In the genomic region with DNA sequence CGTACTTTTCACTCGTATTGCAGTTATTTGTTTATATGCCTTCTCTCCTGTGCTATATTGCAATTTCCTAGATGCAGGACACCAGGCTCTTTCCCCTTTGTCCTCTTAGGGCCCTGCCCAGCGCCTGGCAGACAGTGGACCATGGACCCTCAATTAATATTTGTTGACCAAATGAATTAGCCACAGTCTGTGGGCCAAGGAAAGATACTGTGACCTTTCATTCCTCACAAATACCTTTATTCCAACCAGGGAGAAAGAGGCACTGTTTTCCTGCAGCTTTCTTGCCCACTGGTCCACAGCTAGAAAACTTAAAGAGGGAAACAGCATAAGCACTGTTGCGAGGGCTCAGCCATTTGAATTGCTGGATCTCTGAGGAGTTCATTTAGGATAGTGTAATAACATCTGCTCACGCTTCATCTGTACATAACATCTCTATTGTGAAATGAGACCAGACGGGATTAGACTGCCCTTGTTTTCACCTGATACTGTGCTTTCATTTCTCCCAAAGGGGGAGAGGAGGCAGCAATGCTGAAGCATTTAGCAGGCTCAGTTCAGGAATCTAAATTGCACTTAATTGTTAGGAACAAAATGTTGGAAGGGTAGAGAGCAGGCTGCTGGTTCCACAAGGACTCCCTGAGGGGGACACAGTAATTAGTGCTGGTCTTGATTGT, we compare ENCODE assay signal across 10 cellular contexts. TPM values are rescaled to one million over a fixed set of nuclear protein-coding genes. Genes with fewer than 3 reads are reported as not detected.
DNase-seq lines count a peak whose midpoint lies in the region; ATAC-seq, FAIRE-seq and TF ChIP-seq lines count a peak whose summit lies in the region.
"Had no signal": no experiment of that assay in that cellular context is flagged by ENCODE, and none has a peak within 500 bp of the region (broad histone marks: within the 10 kb centered on the region; RNA-seq: fewer than 3 reads in every experiment).

No MANE protein-coding gene starts in this region.

- peak; percentile 48 for DNase-seq in SK-N-SH
- DNase-seq in K562 (ENCODE audit: extremely low read depth in 1 of 4, low spot score in 3 of 4), result no peak
- peak; percentile 41 for DNase-seq in medulla oblongata (ENCODE audit: extremely low spot score)
- DNase-seq in upper lobe of right lung, result no peak
- no peak for DNase-seq in activated CD8-positive, alpha-beta memory T cell treated with anti-CD3 and anti-CD28 coated beads, Interleukin-2, amount 50 U/mL, for 4 hours
- DNase-seq in activated CD4-positive, CD25-positive, alpha-beta regulatory T cell treated with anti-CD3 and anti-CD28 coated beads, Interleukin-2, amount 50 U/mL, for 72 hours, result no peak
- DNase-seq: activated naive CD4-positive, alpha-beta T cell treated with anti-CD3 and anti-CD28 coated beads, Interleukin-2, amount 50 U/mL, for 16 hours; sigmoid colon had no signal

- peaks cover 15% of the 10 kb centered on the region for H3F3A ChIP-seq in SK-N-SH (replicated peaks; ENCODE audit: insufficient read depth)

- H3K4me2 ChIP-seq in SK-N-SH (peak overlapping the region; percentile 59; the same call in 1 of the 2 replicates), K562 (ENCODE audit: insufficient read depth, low read length) (no peak overlapping the region)

- no peaks in the 10 kb centered on the region for H3K9me2 ChIP-seq in SK-N-SH

- POLR2A ChIA-PET in SK-N-SH (lab: Yijun Ruan, JAX) (no interaction called here), K562 (lab: Yijun Ruan, JAX) (interaction anchor here (0.8 kb wide), 1 partner anchor 29 kb away, joined by 3 read pairs; no protein-coding TSS in a partner anchor)

- no peak overlapping the region for H3K9ac ChIP-seq in SK-N-SH
- no peak overlapping the region for H3K9ac ChIP-seq in K562 (ENCODE audit: insufficient read depth in 1 of 2, low read depth in 2 of 2, low read length in 2 of 2)

- H4K20me1 ChIP-seq in SK-N-SH (ENCODE audit: insufficient read depth) (no peaks in the 10 kb centered on the region), K562 (replicated peaks; ENCODE audit: control insufficient read depth, insufficient read depth, low read length) (no peaks in the 10 kb centered on the region)

- H3K36me3 ChIP-seq in SK-N-SH (replicated peaks in 1 of 2; ENCODE audit: control insufficient read depth in 1 of 2, insufficient read depth in 2 of 2, low read length in 1 of 2) (peaks cover 2 to 7% of the 10 kb centered on the region in 2 experiments), K562 (ENCODE audit: control insufficient read depth, insufficient read depth, low read length) (no peaks in the 10 kb centered on the region), upper lobe of right lung (no peaks in the 10 kb centered on the region)
- H3K36me3 ChIP-seq: sigmoid colon had no signal

- peaks cover 66% of the 10 kb centered on the region for H3K79me2 ChIP-seq in SK-N-SH (ENCODE audit: insufficient read depth)
- no peaks in the 10 kb centered on the region for H3K79me2 ChIP-seq in K562 (ENCODE audit: control insufficient read depth, insufficient read depth, low read length)

- no TSS peak for BruUV-seq in K562 (replicated peaks; lab: Mats Ljungman, UMichigan)

- H3K27ac ChIP-seq in SK-N-SH (ENCODE audit: low read depth in 2 of 2, low read length in 1 of 2), result peak overlapping the region; percentile 17 to 64; a peak in 3 of 4 replicates
- H3K27ac ChIP-seq in K562 (ENCODE audit: extremely low read depth, low read depth, low read length), result no peak overlapping the region
- peak overlapping the region; percentile 17 for H3K27ac ChIP-seq in upper lobe of right lung

- no peak for TF ChIP-seq EP300 in SK-N-SH (IDR thresholded peaks at IDR 0.05; ENCODE audit: borderline replicate concordance in 1 of 2, low read depth in 1 of 2, low read length in 1 of 2)
- TF ChIP-seq EP300 in K562 (IDR thresholded peaks at IDR 0.05; ENCODE audit: low read length), result no peak

- H2AFZ ChIP-seq in SK-N-SH (ENCODE audit: low read depth) (no peak overlapping the region), K562 (ENCODE audit: low read depth, low read length) (no peak overlapping the region)

- ATAC-seq in SK-N-SH treated with all-trans-retinoic acid at 6 μM for 48 hours (no peak), K562 (no peak), upper lobe of right lung (no peak), HG03460 (IDR thresholded peaks at IDR 0.05; ENCODE audit: unreplicated experiment) (no peak)

- FAIRE-seq in K562 (lab: Jason Lieb, UNC), result no peak

- in situ Hi-C loops in K562 (cut with MboI), result no loop called here

- no peak for TF ChIP-seq RAD21 in SK-N-SH (IDR thresholded peaks at IDR 0.05; ENCODE audit: low read length)
- no peak for TF ChIP-seq RAD21 in K562 (CRISPR knock-in tag; conservative IDR thresholded peaks at IDR 0.05 in 1 of 2, IDR thresholded peaks at IDR 0.05 in 1 of 2)

- intact Hi-C loops in K562 (cut with micrococcal nuclease) (no loop called here), upper lobe of right lung (cut with DNase I) (no loop called here)

- H3K4me3 ChIP-seq in SK-N-SH (ENCODE audit: low read depth in 2 of 2, low read length in 1 of 2) (peak overlapping the region in 1 of 2 experiments; percentile 49; a peak in 1 of 4 replicates), K562 (no peak overlapping the region), upper lobe of right lung (no peak overlapping the region)
- H3K4me3 ChIP-seq: sigmoid colon had no signal

- CTCF ChIA-PET in SK-N-SH (lab: Yijun Ruan, JAX) (interaction anchor here (0.9 to 3.4 kb wide), 6 partner anchors 10 to 284 kb away, joined by 4 to 11 read pairs (median 4); a partner anchor contains a TSS), K562 (lab: Yijun Ruan, JAX; ENCODE audit: low intra/inter-chr PET ratio) (no interaction called here)

- H3K27me3 ChIP-seq in SK-N-SH (ENCODE audit: insufficient read depth) (no peaks in the 10 kb centered on the region), K562 (ENCODE audit: control insufficient read depth in 2 of 2, insufficient read depth in 2 of 2, low read length in 2 of 2) (peaks cover 8 to 59% of the 10 kb centered on the region in 2 experiments; a peak in 4 of 5 replicates), upper lobe of right lung (no peaks in the 10 kb centered on the region)
- H3K27me3 ChIP-seq: sigmoid colon had no signal

- no peak for TF ChIP-seq CTCF in SK-N-SH (IDR thresholded peaks at IDR 0.05)
- no peak for TF ChIP-seq CTCF in K562 (IDR thresholded peaks at IDR 0.05 in 2 of 3, conservative IDR thresholded peaks at IDR 0.05 in 1 of 3; ENCODE audit: insufficient read depth in 2 of 3, low read depth in 1 of 3, low read length in 3 of 3)
- no peak for TF ChIP-seq CTCF in upper lobe of right lung (IDR thresholded peaks at IDR 0.05)

- 84% methylated on average over 6 of the region's 6 CpGs for WGBS in SK-N-SH (ENCODE audit: low lambda C conversion rate)
- 1% methylated on average over 6 of the region's 6 CpGs for WGBS in K562 (ENCODE audit: insufficient coverage, low coverage, missing lambda C conversion rate)

- H3K4me1 ChIP-seq in SK-N-SH (ENCODE audit: control insufficient read depth in 1 of 2, insufficient read depth in 2 of 2, low read depth in 1 of 2, low read length in 1 of 2) (peaks cover 13 to 43% of the 10 kb centered on the region in 2 experiments), K562 (replicated peaks in 1 of 2; ENCODE audit: control insufficient read depth in 2 of 2, insufficient read depth in 2 of 2, low read length in 2 of 2) (no peaks in the 10 kb centered on the region; a peak in 1 of 5 replicates), upper lobe of right lung (peaks cover 26% of the 10 kb centered on the region)

- H3K9me1 ChIP-seq in K562 (ENCODE audit: control insufficient read depth, insufficient read depth, low read length), result no peaks in the 10 kb centered on the region

- H3K9me3 ChIP-seq in SK-N-SH (peaks cover 2% of the 10 kb centered on the region; the same call in 1 of the 2 replicates), K562 (replicated peaks; ENCODE audit: control insufficient read depth, insufficient read depth, low read depth, low read length) (no peaks in the 10 kb centered on the region), upper lobe of right lung (no peaks in the 10 kb centered on the region)
- H3K9me3 ChIP-seq: sigmoid colon had no signal

- TF ChIP-seq POLR2A in K562 (conservative IDR thresholded peaks at IDR 0.05), result no peak

TF ChIP-seq in SK-N-SH, 30 proteins besides CTCF, POLR2A, EP300 and RAD21 (continues in another document):
- no peak for TF ChIP-seq SIN3A (IDR thresholded peaks at IDR 0.05; ENCODE audit: borderline replicate concordance, low read depth, low read length)

TF ChIP-seq in K562, 482 proteins besides CTCF, POLR2A, EP300 and RAD21 (continues in another document):
- TF ChIP-seq RBM22 (IDR thresholded peaks at IDR 0.05; ENCODE audit: low read depth, low read length, poor library complexity, severe bottlenecking) (no peak), MYNN (IDR thresholded peaks at IDR 0.05) (no peak), MYNN (CRISPR knock-in tag; IDR thresholded peaks at IDR 0.05) (no peak), ZNF668 (CRISPR knock-in tag; IDR thresholded peaks at IDR 0.05) (no peak), BDP1 (IDR thresholded peaks at IDR 0.05; ENCODE audit: insufficient read depth, insufficient read length) (no peak)

RNA-seq across cellular contexts. Expression of a gene that starts 46.7 kb away (rescaled TPM):
- 68.8 and 72.3 TPM in 2 replicates for polyA plus RNA-seq in SK-N-SH (2012; rRNA removed)
- 48.8 and 60.8 TPM in 2 replicates for polyA plus RNA-seq in SK-N-SH (2012; cell fraction: cytosol; rRNA removed)
- 141 and 170 TPM in 2 replicates for polyA plus RNA-seq in SK-N-SH (2012; cell fraction: nucleus; rRNA removed)
- total RNA-seq in K562 (2011; cell fraction: chromatin; rRNA removed; ENCODE audit: low replicate concordance), result not detected in 2 replicates
- under 0.01 TPM in 1 of 2 replicates, not detected in the other for total RNA-seq in K562 (2011; cell fraction: nucleolus; rRNA removed)
- total RNA-seq in K562 (2011; cell fraction: nucleoplasm; rRNA removed), result not detected in 2 replicates
- total RNA-seq in K562 (2014; rRNA removed), result not detected in 2 replicates
- not detected in 2 replicates for total RNA-seq in K562 (2014; rRNA removed; fragmentation: Illumina TruSeq; extraction: Trizol)
- total RNA-seq in K562 (2015; rRNA removed; fragmentation: Illumina TruSeq; extraction: Trizol), result 0.04 TPM in 1 of 2 replicates, not detected in the other
- total RNA-seq in K562 (2021), result 0.20 and 0.47 TPM in 2 replicates
- not detected in 2 replicates for polyA plus RNA-seq in K562 (2011; rRNA removed)
- not detected in 2 replicates for polyA plus RNA-seq in K562 (2011; cell fraction: cytosol; rRNA removed)
- polyA plus RNA-seq in K562 (2011; cell fraction: nucleus; rRNA removed), result 0.04 TPM in 1 of 2 replicates, not detected in the other
- 0.03 and 0.36 TPM in 2 replicates for polyA plus RNA-seq in K562 (2012)
- not detected in 2 replicates for polyA plus RNA-seq in K562 (2014; fragmentation: Illumina TruSeq; extraction: Trizol)
- not detected for polyA plus RNA-seq in K562 (2014; fragmentation: Nextera tagmentation; extraction: Ambion mirVana)
- not detected in 2 replicates for polyA plus RNA-seq in K562 (2014; rRNA removed)
- 0.18 TPM in 1 of 2 replicates, not detected in the other for polyA minus RNA-seq in K562 (2011; rRNA and poly(A)+ RNA removed)
- 0.27 TPM in 1 of 2 replicates, not detected in the other for polyA minus RNA-seq in K562 (2011; cell fraction: cytosol; rRNA and poly(A)+ RNA removed)
- polyA minus RNA-seq in K562 (2011; cell fraction: nucleus; rRNA and poly(A)+ RNA removed), result under 0.01 and 0.22 TPM in 2 replicates
- total RNA-seq in upper lobe of right lung, result 168 TPM

Comparison
In these comparisons a context has a peak if more than half of its experiments do, and no peak if none do; other contexts are left out.
1. DNase-seq: peak in SK-N-SH (single experiment) and medulla oblongata (single experiment); none in K562 (0 of 4), upper lobe of right lung (single experiment), activated CD8-positive, alpha-beta memory T cell treated with anti-CD3 and anti-CD28 coated beads, Interleukin-2, amount 50 U/mL, for 4 hours (single experiment) and activated CD4-positive, CD25-positive, alpha-beta regulatory T cell treated with anti-CD3 and anti-CD28 coated beads, Interleukin-2, amount 50 U/mL, for 72 hours (single experiment).
2. RNA of a gene that starts 46.7 kb away (total RNA-seq): 168 TPM in upper lobe of right lung (single experiment); under 0.01 to 0.47 TPM in K562; every median in the first group is over 100 times any median in the second.